In the genomic region with DNA sequence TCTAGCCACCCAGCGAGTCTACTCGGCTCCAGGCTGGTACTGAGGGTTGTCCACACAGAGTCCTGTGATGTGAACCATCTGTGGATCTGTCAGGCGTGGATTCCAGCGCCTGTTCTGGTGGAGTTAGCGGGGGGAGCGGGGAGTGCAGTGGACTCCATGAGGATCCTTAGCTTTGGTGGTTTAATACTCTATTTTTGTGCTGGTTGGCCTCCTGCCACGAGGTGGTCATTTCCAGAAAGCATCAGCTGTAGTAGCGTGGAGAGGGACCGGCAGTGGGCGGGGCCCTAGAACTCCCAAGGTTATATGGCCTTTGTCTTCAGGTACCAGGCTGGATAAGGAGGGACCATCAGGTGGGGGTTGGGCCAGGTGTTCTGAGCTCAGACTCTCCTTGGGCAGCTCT, we compare ENCODE assay signal across 22 cellular contexts.
A peak's percentile ranks its signal among the peaks of the same experiment; 100 is the strongest.
DNase-seq lines count a peak whose midpoint lies in the region; ATAC-seq, FAIRE-seq and TF ChIP-seq lines count a peak whose summit lies in the region.
"Had no signal": no experiment of that assay in that cellular context is flagged by ENCODE, and none has a peak within 500 bp of the region (broad histone marks: within the 10 kb centered on the region; RNA-seq: fewer than 3 reads in every experiment).

No MANE protein-coding gene starts in this region.

- no peak overlapping the region for H3K14ac ChIP-seq in H1 (ENCODE audit: insufficient read length)

- no peak overlapping the region for H4K5ac ChIP-seq in H1 (ENCODE audit: insufficient read length, low read depth, low read length)

- no peak overlapping the region for H2AK5ac ChIP-seq in H1 (ENCODE audit: low read depth, low read length)

- H3K23me2 ChIP-seq in H1 (ENCODE audit: low read depth, low read length), result no peaks in the 10 kb centered on the region

- H3K27ac ChIP-seq in right cardiac atrium (ENCODE audit: low read length) (no peak overlapping the region), H1 (ENCODE audit: low read depth, low read length) (no peak overlapping the region), aorta (ENCODE audit: low read depth in 1 of 2, low read length in 2 of 2) (no peak overlapping the region)
- H3K27ac ChIP-seq: 22Rv1; BLaER1 treated with 17β-estradiol and CSF1 and Interleukin-3, amounts not matched to agents 10 nM and 100 nM had no signal

- H2BK12ac ChIP-seq in H1 (ENCODE audit: low read depth, low read length), result no peak overlapping the region

- H3K27me3 ChIP-seq in right cardiac atrium (ENCODE audit: control insufficient read depth, insufficient read depth) (no peaks in the 10 kb centered on the region), H1 (replicated peaks in 1 of 4; ENCODE audit: control insufficient read depth in 3 of 4, extremely low read depth in 1 of 4, insufficient read depth in 3 of 4, low read length in 3 of 4) (no peaks in the 10 kb centered on the region), aorta (ENCODE audit: control insufficient read depth in 1 of 2, insufficient read depth in 2 of 2, low read length in 1 of 2) (no peaks in the 10 kb centered on the region)
- H3K27me3 ChIP-seq: BE2C; BLaER1 treated with 17β-estradiol and CSF1 and Interleukin-3, amounts not matched to agents 10 nM and 100 nM had no signal

- FAIRE-seq in H1 (lab: Jason Lieb, UNC), result no peak
- FAIRE-seq: A204.1, GM12891, GM18507, H54 had no signal

- no peaks in the 10 kb centered on the region for H3K36me3 ChIP-seq in H1 (ENCODE audit: control insufficient read depth in 2 of 4, insufficient read depth in 4 of 4, low read length in 3 of 4)
- H3K36me3 ChIP-seq in aorta (ENCODE audit: control insufficient read depth in 1 of 2, insufficient read depth in 2 of 2, low read length in 1 of 2), result no peaks in the 10 kb centered on the region
- H3K36me3 ChIP-seq: BE2C; BLaER1 treated with 17β-estradiol and CSF1 and Interleukin-3, amounts not matched to agents 10 nM and 100 nM had no signal

- no peak overlapping the region for H2BK120ac ChIP-seq in H1 (replicated peaks; ENCODE audit: low read depth, low read length)

- no peak for TF ChIP-seq POLR2A in H1 (IDR thresholded peaks at IDR 0.05; ENCODE audit: control extremely low read depth in 1 of 2, low read depth in 2 of 2, low read length in 2 of 2)

- no peak overlapping the region for H3K4me2 ChIP-seq in H1 (ENCODE audit: insufficient read depth in 1 of 2, low read depth in 2 of 2, low read length in 2 of 2)
- H3K4me2 ChIP-seq: BLaER1 treated with 17β-estradiol and CSF1 and Interleukin-3, amounts not matched to agents 10 nM and 100 nM; GM23338 had no signal

- no peak overlapping the region for H3K56ac ChIP-seq in H1 (replicated peaks; ENCODE audit: insufficient read length, low read depth, low read length)

- CTCF ChIA-PET in H1 (lab: Charles Lee; ENCODE audit: partially characterized antibody), result interaction anchor here (1.1 to 2.3 kb wide), 4 partner anchors 10 to 97 kb away, joined by 3 to 7 read pairs (median 5); no protein-coding TSS in a partner anchor

- no peak for TF ChIP-seq RAD21 in H1 (IDR thresholded peaks at IDR 0.05 in 1 of 2, conservative IDR thresholded peaks at IDR 0.05 in 1 of 2; ENCODE audit: low read depth in 2 of 2, low read length in 2 of 2)

- H4K91ac ChIP-seq in H1 (replicated peaks; ENCODE audit: insufficient read length, low read length), result no peak overlapping the region

- H3K23ac ChIP-seq in H1 (ENCODE audit: insufficient read length), result no peak overlapping the region

- H3K79me1 ChIP-seq in H1 (ENCODE audit: low read depth, low read length), result no peaks in the 10 kb centered on the region

- DNase-seq in right cardiac atrium (peak in 2 of 3 donors; percentile 25 to 26), Right ventricle myocardium superior (no peak), H1 (ENCODE audit: low read depth in 1 of 2, low spot score in 2 of 2) (no peak), aorta (peak; percentile 29 to 58), NCI-H1930 (lab: John Stamatoyannopoulos, UW) (no peak)
- DNase-seq: AML-193; BE2C; Calu3; CD4-positive, alpha-beta memory T cell; COR-L47; DMS53; DMS79 treated with DMSO at 0.1 percent for 48 hours; GF-D8; HCEC 1CT had no signal

- H3K9me3 ChIP-seq in right cardiac atrium (ENCODE audit: control insufficient read depth, low read length) (no peaks in the 10 kb centered on the region), H1 (ENCODE audit: insufficient read depth in 2 of 2, low read depth in 1 of 2, low read length in 1 of 2) (0 out of 4 replicates have a peak, but pooled peaks cover 0 to 4% of the 10 kb centered on the region in 2 experiments), aorta (ENCODE audit: control insufficient read depth, low read length) (peaks cover 1% of the 10 kb centered on the region)
- H3K9me3 ChIP-seq: BE2C had no signal

- no peak for TF ChIP-seq EP300 in H1 (IDR thresholded peaks at IDR 0.05; ENCODE audit: borderline replicate concordance in 1 of 2, low read depth in 2 of 2, low read length in 2 of 2)

- no peak overlapping the region for H3K9ac ChIP-seq in H1 (replicated peaks in 1 of 4; ENCODE audit: extremely low read depth in 1 of 4, low read depth in 3 of 4, low read length in 3 of 4)
- H3K9ac ChIP-seq: BLaER1 treated with 17β-estradiol and CSF1 and Interleukin-3, amounts not matched to agents 10 nM and 100 nM had no signal

- no peak overlapping the region for H2AFZ ChIP-seq in H1 (ENCODE audit: low read length)
- H2AFZ ChIP-seq: GM23338 had no signal

- intact Hi-C loops in right cardiac atrium (cut with DNase I), result no loop called here
- intact Hi-C loops in Right ventricle myocardium superior (cut with DNase I), result no loop called here
- intact Hi-C loops in aorta (cut with DNase I), result no loop called here

- no peaks in the 10 kb centered on the region for H3K4me1 ChIP-seq in right cardiac atrium (ENCODE audit: control insufficient read depth, insufficient read depth, low read length)
- H3K4me1 ChIP-seq in H1 (replicated peaks in 1 of 4; ENCODE audit: control insufficient read depth in 3 of 4, insufficient read depth in 4 of 4, low read length in 3 of 4), result peaks cover 0 to 4% (median under 1%) of the 10 kb centered on the region in 4 experiments; a peak in 2 of 7 replicates
- H3K4me1 ChIP-seq in aorta (ENCODE audit: control insufficient read depth in 1 of 2, insufficient read depth in 2 of 2, low read length in 2 of 2), result no peaks in the 10 kb centered on the region
- H3K4me1 ChIP-seq: BE2C; BLaER1 treated with 17β-estradiol and CSF1 and Interleukin-3, amounts not matched to agents 10 nM and 100 nM had no signal

- H2BK15ac ChIP-seq in H1 (ENCODE audit: low read length), result no peak overlapping the region

- TF ChIP-seq CTCF in H1 (IDR thresholded peaks at IDR 0.05; ENCODE audit: control extremely low read depth in 1 of 3, insufficient read depth in 1 of 3, low read depth in 1 of 3, low read length in 3 of 3), result no peak

- no peak overlapping the region for H3K4ac ChIP-seq in H1 (replicated peaks; ENCODE audit: insufficient read length, low read depth, low read length)

- H3K79me2 ChIP-seq in H1 (ENCODE audit: control insufficient read depth in 1 of 2, insufficient read depth in 2 of 2, low read length in 2 of 2), result no peaks in the 10 kb centered on the region

- H3K4me3 ChIP-seq in right cardiac atrium (ENCODE audit: low read length), result no peak overlapping the region
- H3K4me3 ChIP-seq in H1 (ENCODE audit: extremely low read depth in 1 of 4, insufficient read depth in 2 of 4, low read depth in 3 of 4, low read length in 4 of 4), result no peak overlapping the region
- H3K4me3 ChIP-seq in aorta (ENCODE audit: low read length in 2 of 2), result no peak overlapping the region
- H3K4me3 ChIP-seq: BLaER1 treated with 17β-estradiol and CSF1 and Interleukin-3, amounts not matched to agents 10 nM and 100 nM; GM23338 had no signal

- H4K20me1 ChIP-seq in H1 (replicated peaks in 1 of 2; ENCODE audit: control insufficient read depth in 1 of 2, insufficient read depth in 2 of 2, low read length in 2 of 2), result no peaks in the 10 kb centered on the region
- H4K20me1 ChIP-seq: BLaER1 treated with 17β-estradiol and CSF1 and Interleukin-3, amounts not matched to agents 10 nM and 100 nM had no signal

- POLR2A ChIA-PET in H1 (lab: Charles Lee; ENCODE audit: partially characterized antibody), result no interaction called here

- ATAC-seq in right cardiac atrium (no peak), Right ventricle myocardium superior (ENCODE audit: poor library complexity) (no peak), aorta (ENCODE audit: low FRiP score) (no peak), HG03175 (IDR thresholded peaks at IDR 0.05; ENCODE audit: unreplicated experiment) (no peak)
- ATAC-seq: GM23338 had no signal

- H4K8ac ChIP-seq in H1 (ENCODE audit: extremely low read depth, insufficient read depth, low read length), result 0 out of 2 replicates have a peak overlapping the region, but pooled peaks have one; percentile 25

- WGBS in right cardiac atrium, result 75% methylated on average over 10 of the region's 10 CpGs
- 83% methylated on average over 10 of the region's 10 CpGs; no CpG with 5 or more reads in 1 of the 2 experiments for WGBS in H1 (ENCODE audit: extremely low coverage in 1 of 2, insufficient coverage in 1 of 2, insufficient read length in 1 of 2, insufficient replicate concordance in 2 of 2, low coverage in 1 of 2, low lambda C conversion rate in 2 of 2, missing lambda C conversion rate in 1 of 2), 2 experiments
- WGBS in aorta, 2 donors, result 70 to 71% methylated on average over 10 of the region's 10 CpGs

- H3K18ac ChIP-seq in H1 (ENCODE audit: extremely low read depth, low read length), result no peak overlapping the region

- no peak overlapping the region for H2BK5ac ChIP-seq in H1 (ENCODE audit: low read depth, low read length)

- no peak overlapping the region for H2BK20ac ChIP-seq in H1 (ENCODE audit: low read length)

TF ChIP-seq in H1, 55 proteins besides CTCF, POLR2A, EP300 and RAD21:
- TF ChIP-seq SRF (IDR thresholded peaks at IDR 0.05; ENCODE audit: low read depth, low read length), result no peak
- TF ChIP-seq GTF2F1 (IDR thresholded peaks at IDR 0.05; ENCODE audit: borderline replicate concordance, low read depth, low read length), result no peak
- TF ChIP-seq, protein P1, sequence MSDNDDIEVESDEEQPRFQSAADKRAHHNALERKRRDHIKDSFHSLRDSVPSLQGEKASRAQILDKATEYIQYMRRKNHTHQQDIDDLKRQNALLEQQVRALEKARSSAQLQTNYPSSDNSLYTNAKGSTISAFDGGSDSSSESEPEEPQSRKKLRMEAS (IDR thresholded peaks at IDR 0.05), result no peak
- no peak for TF ChIP-seq SP4 (IDR thresholded peaks at IDR 0.05; ENCODE audit: low read length)
- TF ChIP-seq POLR2AphosphoS5 (IDR thresholded peaks at IDR 0.05; ENCODE audit: low read depth, low read length), result no peak
TF ChIP-seq in H1: peak in this region for 0.

Comparison
In these comparisons a context has a peak if more than half of its experiments do, and no peak if none do; other contexts are left out.
1. DNase-seq: peak in right cardiac atrium (2 of 3) and aorta (2 of 2); none in Right ventricle myocardium superior (single experiment), H1 (0 of 2) and NCI-H1930 (0 of 2).